In genomic region chr7:151231964-151232271, GRCh38 we compare ENCODE assay signal across 8 cellular contexts. TPM values are rescaled to one million over a fixed set of nuclear protein-coding genes. Genes with fewer than 3 reads are reported as not detected.
DNase-seq lines count a peak whose midpoint lies in the region; ATAC-seq, FAIRE-seq and TF ChIP-seq lines count a peak whose summit lies in the region.

No MANE protein-coding gene starts in this region.

- H3K27me3 Mint-ChIP-seq in activated CD8-positive, alpha-beta T cell treated with anti-CD3 and anti-CD28 coated beads, Interleukin-2, amount 10 ng/mL, durations not matched to agents 7 days and 5 days (ENCODE audit: low read depth): no peaks in the 10 kb centered on the region

- peak overlapping the region; percentile 62 for H3K27ac ChIP-seq in stomach smooth muscle (ENCODE audit: low read length)

- FAIRE-seq in H54 (lab: Jason Lieb, UNC): no peak

- peaks cover 30% of the 10 kb centered on the region for H3K36me3 Mint-ChIP-seq in activated CD8-positive, alpha-beta T cell treated with anti-CD3 and anti-CD28 coated beads, Interleukin-2, amount 10 ng/mL, durations not matched to agents 7 days and 5 days (ENCODE audit: low read depth)

- POLR2A ChIA-PET in activated CD8-positive, alpha-beta T cell treated with anti-CD3 and anti-CD28 coated beads, Interleukin-2, amount 10 ng/mL, durations not matched to agents 7 days and 5 days (lab: Charles Lee): interaction anchor here (0.6 to 1.7 kb wide), 4 partner anchors 10 to 222 kb away, joined by 3 to 6 read pairs (median 4); partner anchors contain the start of gene H2BK1

- CTCF ChIA-PET in activated CD8-positive, alpha-beta T cell treated with anti-CD3 and anti-CD28 coated beads, Interleukin-2, amount 10 ng/mL, durations not matched to agents 7 days and 5 days (lab: Charles Lee): interaction anchor here (1.0 to 3.7 kb wide), 3 partner anchors 12 to 83 kb away, joined by 3 to 55 read pairs (median 5); no protein-coding TSS in a partner anchor

- peak overlapping the region; percentile 66 to 87 for H3K9ac ChIP-seq in stomach smooth muscle (ENCODE audit: low read length in 2 of 2)

- TF ChIP-seq POLR2A in H54 (IDR thresholded peaks at IDR 0.05; ENCODE audit: low read depth, low read length): no peak

- peaks cover 9 to 14% of the 10 kb centered on the region in 2 donors for H3K36me3 ChIP-seq in stomach smooth muscle (ENCODE audit: control insufficient read depth in 2 of 2, insufficient read depth in 2 of 2, low read length in 2 of 2)

- peak overlapping the region; percentile 99 for H3K27ac Mint-ChIP-seq in activated CD8-positive, alpha-beta T cell treated with anti-CD3 and anti-CD28 coated beads, Interleukin-2, amount 10 ng/mL, durations not matched to agents 7 days and 5 days

- H3K9me3 Mint-ChIP-seq in activated CD8-positive, alpha-beta T cell treated with anti-CD3 and anti-CD28 coated beads, Interleukin-2, amount 10 ng/mL, durations not matched to agents 7 days and 5 days (ENCODE audit: insufficient read depth): no peaks in the 10 kb centered on the region

- H3K4me3 ChIP-seq in iPS-18c (ENCODE audit: insufficient read depth, low read depth, low read length): peak overlapping the region; percentile 86
- H3K4me3 ChIP-seq in stomach smooth muscle (ENCODE audit: low read length in 2 of 2): peak overlapping the region; percentile 89 to 90

- peaks cover 45% of the 10 kb centered on the region for H3K4me1 Mint-ChIP-seq in activated CD8-positive, alpha-beta T cell treated with anti-CD3 and anti-CD28 coated beads, Interleukin-2, amount 10 ng/mL, durations not matched to agents 7 days and 5 days (ENCODE audit: low read depth)

- DNase-seq in NCI-H2227 treated with DMSO at 0.1 percent for 48 hours (lab: John Stamatoyannopoulos, UW) (peak; percentile 60), NCI-H2227 (lab: John Stamatoyannopoulos, UW; ENCODE audit: unreplicated experiment) (no peak), UCSD-AML1 (lab: John Stamatoyannopoulos, UW; ENCODE audit: unreplicated experiment) (no peak), H54 (ENCODE audit: insufficient read length, low spot score) (no peak)
- no peak for DNase-seq in activated CD8-positive, alpha-beta T cell treated with anti-CD3 and anti-CD28 coated beads, Interleukin-2, amount 10 ng/mL, durations not matched to agents 7 days and 5 days

- ATAC-seq in activated CD8-positive, alpha-beta T cell treated with anti-CD3 and anti-CD28 coated beads, Interleukin-2, amount 10 ng/mL, durations not matched to agents 7 days and 5 days: no peak
- no peak for ATAC-seq in HG03342 (IDR thresholded peaks at IDR 0.05; ENCODE audit: unreplicated experiment)

- H3K9me3 ChIP-seq in iPS-18c (ENCODE audit: control insufficient read depth, insufficient read depth, low read length): no peaks in the 10 kb centered on the region
- no peaks in the 10 kb centered on the region for H3K9me3 ChIP-seq in stomach smooth muscle (ENCODE audit: control insufficient read depth in 2 of 2, low read length in 2 of 2)

- H3K4me1 ChIP-seq in stomach smooth muscle (ENCODE audit: control insufficient read depth, insufficient read depth, low read length): peaks cover 29% of the 10 kb centered on the region

- peak overlapping the region; percentile 100 for H3K4me3 Mint-ChIP-seq in activated CD8-positive, alpha-beta T cell treated with anti-CD3 and anti-CD28 coated beads, Interleukin-2, amount 10 ng/mL, durations not matched to agents 7 days and 5 days

- no peaks in the 10 kb centered on the region for H3K27me3 ChIP-seq in stomach smooth muscle (ENCODE audit: control insufficient read depth in 1 of 2, insufficient read depth in 2 of 2, low read length in 2 of 2)

RNA-seq across cellular contexts. Expression of gene CHPF2, which starts 0.4 kb away (rescaled TPM):
- total RNA-seq in activated CD8-positive, alpha-beta T cell treated with anti-CD3 and anti-CD28 coated beads, Interleukin-2, amount 10 ng/mL, durations not matched to agents 7 days and 5 days: 10 to 100 TPM; 34.7 to 36.1 TPM

RNA-seq across cellular contexts. Expression of gene ABCF2, which starts 4.9 kb away (rescaled TPM):
- 10 to 100 TPM; 38.2 to 45.9 TPM for total RNA-seq in activated CD8-positive, alpha-beta T cell treated with anti-CD3 and anti-CD28 coated beads, Interleukin-2, amount 10 ng/mL, durations not matched to agents 7 days and 5 days

RNA-seq across cellular contexts. Expression of gene SMARCD3, which starts 16.6 kb away (rescaled TPM):
- total RNA-seq in activated CD8-positive, alpha-beta T cell treated with anti-CD3 and anti-CD28 coated beads, Interleukin-2, amount 10 ng/mL, durations not matched to agents 7 days and 5 days: 1 to 10 TPM; 4.2 to 4.7 TPM

RNA-seq across cellular contexts. Expression of gene H2BK1, which starts 21.6 kb away (rescaled TPM):
- under 1 TPM in 1 of 2 experiments, not detected in 1; 0.76 TPM for total RNA-seq in activated CD8-positive, alpha-beta T cell treated with anti-CD3 and anti-CD28 coated beads, Interleukin-2, amount 10 ng/mL, durations not matched to agents 7 days and 5 days

RNA-seq across cellular contexts. Expression of gene ASB10, which starts 44.9 kb away (rescaled TPM):
- total RNA-seq in activated CD8-positive, alpha-beta T cell treated with anti-CD3 and anti-CD28 coated beads, Interleukin-2, amount 10 ng/mL, durations not matched to agents 7 days and 5 days: not detected
